In genomic region chr7:141519623-141520022, GRCh38 we compare ENCODE assay signal across 32 cellular contexts.
"Had no signal": no experiment of that assay in that cellular context is flagged by ENCODE, and none has a peak within 500 bp of the region (broad histone marks: within the 10 kb centered on the region; RNA-seq: fewer than 3 reads in every experiment).

No MANE protein-coding gene starts in this region.

- H3K36me3 Mint-ChIP-seq: immature natural killer cell; naive thymus-derived CD8-positive, alpha-beta T cell; stimulated activated naive B cell treated with anti-CD40 and anti-IgM and Interleukin-4, amounts not matched to agents 10 μg/mL and 1 μg/mL and 100 μg/mL, for 72 hours had no signal

- H3K4me1 Mint-ChIP-seq: immature natural killer cell; naive thymus-derived CD8-positive, alpha-beta T cell; nephron; neural crest cell; stimulated activated naive B cell treated with anti-CD40 and anti-IgM and Interleukin-4, amounts not matched to agents 10 μg/mL and 1 μg/mL and 100 μg/mL, for 72 hours had no signal

- H3K27ac ChIP-seq: left lung, lower lobe of right lung, pancreas, prostate gland, sigmoid colon, spleen, stomach, testis, thyroid gland, transverse colon, upper lobe of left lung, vagina had no signal

- H3K36me3 ChIP-seq: left lung, lower lobe of right lung, pancreas, prostate gland, sigmoid colon, spleen, stomach, thyroid gland, transverse colon, upper lobe of left lung, vagina had no signal

- H3K27ac Mint-ChIP-seq: immature natural killer cell; naive thymus-derived CD8-positive, alpha-beta T cell; nephron; stimulated activated naive B cell treated with anti-CD40 and anti-IgM and Interleukin-4, amounts not matched to agents 10 μg/mL and 1 μg/mL and 100 μg/mL, for 72 hours had no signal

- DNase-seq: hypothalamus; immature natural killer cell; kidney; left colon; left lung; lower lobe of right lung; mammary epithelial cell; mesenchymal stem cell; naive thymus-derived CD8-positive, alpha-beta T cell; nucleus accumbens; pancreas; posterior cingulate gyrus; retina; right cardiac atrium; sigmoid colon; small intestine; spleen; stimulated activated CD4-positive, alpha-beta T cell treated with anti-CD3 and anti-CD28 coated beads, Interleukin-1b, Interleukin-23, amount 100 ng/mL, for 48 hours; stimulated activated CD4-positive, alpha-beta T cell treated with anti-CD3 and anti-CD28 coated beads, Interleukin-2, amount 100 ng/mL, for 48 hours; stimulated activated CD4-positive, alpha-beta T cell treated with anti-CD3 and anti-CD28 coated beads, Interleukin-4, amount 100 ng/mL, for 4 hours; stimulated activated CD8-positive, alpha-beta memory T cell treated with anti-CD3 and anti-CD28 coated beads, Interleukin-4, amount 100 ng/mL, for 48 hours; stimulated activated naive B cell treated with anti-CD40 and anti-IgM and Interleukin-4, amounts not matched to agents 10 μg/mL and 1 μg/mL and 100 μg/mL, for 72 hours; stimulated activated naive CD8-positive, alpha-beta T cell treated with anti-CD3 and anti-CD28 coated beads, Interleukin-15, Interleukin-2, amounts not matched to agents 100 U/mL and 50 U/mL, for 24 hours; stomach; testis; thyroid gland; transverse colon; upper lobe of left lung had no signal

- H3K4me3 Mint-ChIP-seq: immature natural killer cell; naive thymus-derived CD8-positive, alpha-beta T cell; nephron; neural crest cell; stimulated activated naive B cell treated with anti-CD40 and anti-IgM and Interleukin-4, amounts not matched to agents 10 μg/mL and 1 μg/mL and 100 μg/mL, for 72 hours had no signal

- H3K27me3 ChIP-seq: left lung, pancreas, sigmoid colon, testis, thyroid gland, upper lobe of left lung, vagina had no signal

- H3K9me3 ChIP-seq: left lung, lower lobe of right lung, pancreas, prostate gland, sigmoid colon, spleen, stomach, testis, thyroid gland, transverse colon, upper lobe of left lung, vagina had no signal

- H3K9me3 Mint-ChIP-seq: nephron had no signal

- ATAC-seq: left colon; left lung; lower lobe of right lung; naive thymus-derived CD8-positive, alpha-beta T cell; pancreas; right cardiac atrium; stimulated activated naive B cell treated with anti-CD40 and anti-IgM and Interleukin-4, amounts not matched to agents 10 μg/mL and 1 μg/mL and 100 μg/mL, for 72 hours; stimulated activated naive CD8-positive, alpha-beta T cell treated with anti-CD3 and anti-CD28 coated beads, Interleukin-15, Interleukin-2, amounts not matched to agents 100 U/mL and 50 U/mL, for 24 hours had no signal

- H3K4me1 ChIP-seq: left lung, lower lobe of right lung, pancreas, prostate gland, sigmoid colon, spleen, stomach, testis, thyroid gland, transverse colon, upper lobe of left lung, vagina had no signal

- H3K4me3 ChIP-seq: left lung, lower lobe of right lung, pancreas, prostate gland, sigmoid colon, spleen, stomach, testis, thyroid gland, transverse colon, upper lobe of left lung, vagina had no signal
